In genomic region chr3:126263539-126263938, GRCh38 we compare ENCODE assay signal across 36 cellular contexts.
"Had no signal": no experiment of that assay in that cellular context is flagged by ENCODE, and none has a peak within 500 bp of the region (broad histone marks: within the 10 kb centered on the region; RNA-seq: fewer than 3 reads in every experiment).

No MANE protein-coding gene starts in this region.

- H3K27ac ChIP-seq: cardiac muscle cell, VCaP had no signal

- H3K36me3 Mint-ChIP-seq: activated CD4-positive, alpha-beta memory T cell treated with anti-CD3 and anti-CD28 coated beads for 36 hours; activated naive CD4-positive, alpha-beta T cell treated with anti-CD3 and anti-CD28 coated beads, Interleukin-2, amount 10 ng/mL, durations not matched to agents 7 days and 5 days; activated naive CD4-positive, alpha-beta T cell treated with anti-CD3 and anti-CD28 coated beads, Interleukin-2, amount 50 U/mL, for 24 hours; activated naive CD8-positive, alpha-beta T cell; activated naive CD8-positive, alpha-beta T cell treated with anti-CD3 and anti-CD28 coated beads, Interleukin-2, amount 10 ng/mL, durations not matched to agents 7 days and 5 days; brain had no signal

- H3K36me3 ChIP-seq: ascending aorta, cardiac muscle cell had no signal

- H3K9me3 ChIP-seq: ascending aorta had no signal

- H3K27me3 Mint-ChIP-seq: brain had no signal

- H3K27ac Mint-ChIP-seq: activated B cell treated with CpG ODN at 0.5 μM for 24 hours; activated CD4-positive, alpha-beta memory T cell treated with anti-CD3 and anti-CD28 coated beads for 36 hours; activated CD4-positive, alpha-beta T cell treated with anti-CD3 and anti-CD28 coated beads, Interleukin-2, amount 10 ng/mL, durations not matched to agents 24 days and 14 days; activated CD8-positive, alpha-beta T cell treated with anti-CD3 and anti-CD28 coated beads for 36 hours; activated naive CD4-positive, alpha-beta T cell treated with anti-CD3 and anti-CD28 coated beads, Interleukin-2, amount 10 ng/mL, durations not matched to agents 7 days and 5 days; activated naive CD8-positive, alpha-beta T cell; activated naive CD8-positive, alpha-beta T cell treated with anti-CD3 and anti-CD28 coated beads, Interleukin-2, amount 10 ng/mL, durations not matched to agents 7 days and 5 days; activated naive CD8-positive, alpha-beta T cell treated with anti-CD3 and anti-CD28 coated beads, Interleukin-2, amount 50 U/mL, for 24 hours; activated T-cell treated with anti-CD3 and anti-CD28 coated beads, Interleukin-2, amount 50 U/mL, for 72 hours; activated T-helper 1 cell treated with anti-CD3 and anti-CD28 coated beads, Interleukin-12 subunit alpha, Interleukin-12 subunit beta, Interleukin-2, Interleukin-4 antibody, amounts not matched to agents 30 ng/mL and 10 ng/mL and 1 ng/mL, durations not matched to agents 14 hours and 24 hours and 36 hours; activated T-helper 17 cell treated with anti-CD3 and anti-CD28 coated beads, Interleukin-2, amount 50 U/mL, for 72 hours; T-helper 1 cell treated with Interleukin-12 subunit alpha and Interleukin-12 subunit beta and Interleukin-4 antibody, amounts not matched to agents 30 μg/mL and 1 μg/mL, for 36 hours; T-helper 2 cell treated with Interferon-gamma antibody and Interleukin-4, amounts not matched to agents 5 μg/mL and 100 μg/mL, for 36 hours had no signal

- DNase-seq: activated B cell treated with CpG ODN at 0.5 μM for 24 hours; activated CD4-positive, alpha-beta memory T cell treated with anti-CD3 and anti-CD28 coated beads for 36 hours; activated CD4-positive, alpha-beta T cell treated with anti-CD3 and anti-CD28 coated beads for 4 hours; activated CD4-positive, alpha-beta T cell treated with anti-CD3 and anti-CD28 coated beads, Interleukin-2, amount 10 ng/mL, durations not matched to agents 24 days and 14 days; activated CD4-positive, alpha-beta T cell treated with anti-CD3 and anti-CD28 coated beads, Interleukin-2, amount 50 U/mL, for 1 hour; activated CD4-positive, alpha-beta T cell treated with anti-CD3 and anti-CD28 coated beads, Interleukin-2, amount 50 U/mL, for 4 hours; activated CD4-positive, CD25-positive, alpha-beta regulatory T cell treated with anti-CD3 and anti-CD28 coated beads, Interleukin-2, amount 50 U/mL, for 72 hours; activated CD8-positive, alpha-beta memory T cell treated with anti-CD3 and anti-CD28 coated beads, Interleukin-2, amount 50 U/mL, for 4 hours; activated CD8-positive, alpha-beta T cell treated with anti-CD3 and anti-CD28 coated beads for 36 hours; activated gamma-delta T cell; activated naive CD4-positive, alpha-beta T cell treated with anti-CD3 and anti-CD28 coated beads, Interleukin-2, amount 10 ng/mL, durations not matched to agents 7 days and 5 days; activated naive CD4-positive, alpha-beta T cell treated with Interleukin-2 at 50 U/mL for 16 hours; activated naive CD8-positive, alpha-beta T cell treated with anti-CD3 and anti-CD28 coated beads, Interleukin-2, amount 10 ng/mL, durations not matched to agents 7 days and 5 days; activated naive CD8-positive, alpha-beta T cell treated with anti-CD3 and anti-CD28 coated beads, Interleukin-2, amount 50 U/mL, for 24 hours; activated T-cell treated with anti-CD3 and anti-CD28 coated beads for 4 hours; activated T-cell treated with anti-CD3 and anti-CD28 coated beads, Interleukin-2, amount 50 U/mL, for 1 hour; activated T-cell treated with anti-CD3 and anti-CD28 coated beads, Interleukin-2, amount 50 U/mL, for 4 hours; activated T-cell treated with anti-CD3 and anti-CD28 coated beads, Interleukin-2, amount 50 U/mL, for 72 hours; amygdala; anterior cingulate cortex; caudate nucleus; cerebellar nuclear complex; T-helper 1 cell; T-helper 2 cell; T-helper 9 cell had no signal

- H3K4me3 ChIP-seq: ascending aorta, cardiac muscle cell had no signal

- ATAC-seq: activated CD8-positive, alpha-beta T cell treated with anti-CD3 and anti-CD28 coated beads for 36 hours; activated naive CD8-positive, alpha-beta T cell treated with anti-CD3 and anti-CD28 coated beads, Interleukin-2, amount 50 U/mL, for 24 hours; activated T-cell treated with anti-CD3 and anti-CD28 coated beads, Interleukin-2, amount 50 U/mL, for 4 hours; activated T-cell treated with anti-CD3 and anti-CD28 coated beads, Interleukin-2, amount 50 U/mL, for 72 hours; activated T-helper 17 cell treated with anti-CD3 and anti-CD28 coated beads, Interleukin-2, amount 50 U/mL, for 72 hours had no signal

- H3K27me3 ChIP-seq: ascending aorta, cardiac muscle cell had no signal

- H3K4me3 Mint-ChIP-seq: activated B cell treated with CpG ODN at 0.5 μM for 24 hours; activated CD4-positive, alpha-beta memory T cell treated with anti-CD3 and anti-CD28 coated beads for 36 hours; activated CD4-positive, alpha-beta T cell treated with anti-CD3 and anti-CD28 coated beads, Interleukin-2, amount 10 ng/mL, durations not matched to agents 24 days and 14 days; activated CD8-positive, alpha-beta T cell treated with anti-CD3 and anti-CD28 coated beads for 36 hours; activated naive CD4-positive, alpha-beta T cell treated with anti-CD3 and anti-CD28 coated beads, Interleukin-2, amount 10 ng/mL, durations not matched to agents 7 days and 5 days; activated naive CD4-positive, alpha-beta T cell treated with anti-CD3 and anti-CD28 coated beads, Interleukin-2, amount 50 U/mL, for 24 hours; activated naive CD8-positive, alpha-beta T cell; activated naive CD8-positive, alpha-beta T cell treated with anti-CD3 and anti-CD28 coated beads, Interleukin-2, amount 10 ng/mL, durations not matched to agents 7 days and 5 days; activated naive CD8-positive, alpha-beta T cell treated with anti-CD3 and anti-CD28 coated beads, Interleukin-2, amount 50 U/mL, for 24 hours; activated T-cell treated with anti-CD3 and anti-CD28 coated beads, Interleukin-2, amount 50 U/mL, for 4 hours; activated T-cell treated with anti-CD3 and anti-CD28 coated beads, Interleukin-2, amount 50 U/mL, for 72 hours; activated T-helper 1 cell treated with anti-CD3 and anti-CD28 coated beads, Interleukin-12 subunit alpha, Interleukin-12 subunit beta, Interleukin-2, Interleukin-4 antibody, amounts not matched to agents 30 ng/mL and 10 ng/mL and 1 ng/mL, durations not matched to agents 14 hours and 24 hours and 36 hours; activated T-helper 17 cell treated with anti-CD3 and anti-CD28 coated beads, Interleukin-2, amount 50 U/mL, for 72 hours; brain; central memory CD8-positive, alpha-beta T cell; T-helper 1 cell treated with Interleukin-12 subunit alpha and Interleukin-12 subunit beta and Interleukin-4 antibody, amounts not matched to agents 30 μg/mL and 1 μg/mL, for 36 hours; T-helper 2 cell treated with Interferon-gamma antibody and Interleukin-4, amounts not matched to agents 5 μg/mL and 100 μg/mL, for 36 hours had no signal

- H3K4me1 Mint-ChIP-seq: activated B cell treated with CpG ODN at 0.5 μM for 24 hours; activated CD4-positive, alpha-beta T cell treated with anti-CD3 and anti-CD28 coated beads, Interleukin-2, amount 10 ng/mL, durations not matched to agents 24 days and 14 days; activated naive CD4-positive, alpha-beta T cell treated with anti-CD3 and anti-CD28 coated beads, Interleukin-2, amount 50 U/mL, for 24 hours; activated T-helper 17 cell treated with anti-CD3 and anti-CD28 coated beads, Interleukin-2, amount 50 U/mL, for 72 hours had no signal

- H3K9me3 Mint-ChIP-seq: activated B cell treated with CpG ODN at 0.5 μM for 24 hours; activated CD4-positive, alpha-beta memory T cell treated with anti-CD3 and anti-CD28 coated beads for 36 hours; activated CD4-positive, alpha-beta T cell treated with anti-CD3 and anti-CD28 coated beads, Interleukin-2, amount 10 ng/mL, durations not matched to agents 24 days and 14 days; activated CD8-positive, alpha-beta T cell treated with anti-CD3 and anti-CD28 coated beads for 36 hours; activated naive CD4-positive, alpha-beta T cell treated with anti-CD3 and anti-CD28 coated beads, Interleukin-2, amount 10 ng/mL, durations not matched to agents 7 days and 5 days; activated naive CD4-positive, alpha-beta T cell treated with anti-CD3 and anti-CD28 coated beads, Interleukin-2, amount 50 U/mL, for 24 hours; activated naive CD8-positive, alpha-beta T cell treated with anti-CD3 and anti-CD28 coated beads, Interleukin-2, amount 10 ng/mL, durations not matched to agents 7 days and 5 days; activated naive CD8-positive, alpha-beta T cell treated with anti-CD3 and anti-CD28 coated beads, Interleukin-2, amount 50 U/mL, for 24 hours; activated T-cell treated with anti-CD3 and anti-CD28 coated beads, Interleukin-2, amount 50 U/mL, for 4 hours; activated T-cell treated with anti-CD3 and anti-CD28 coated beads, Interleukin-2, amount 50 U/mL, for 72 hours; activated T-helper 1 cell treated with anti-CD3 and anti-CD28 coated beads, Interleukin-12 subunit alpha, Interleukin-12 subunit beta, Interleukin-2, Interleukin-4 antibody, amounts not matched to agents 30 ng/mL and 10 ng/mL and 1 ng/mL, durations not matched to agents 14 hours and 24 hours and 36 hours; activated T-helper 17 cell treated with anti-CD3 and anti-CD28 coated beads, Interleukin-2, amount 50 U/mL, for 72 hours; central memory CD8-positive, alpha-beta T cell; T-helper 1 cell treated with Interleukin-12 subunit alpha and Interleukin-12 subunit beta and Interleukin-4 antibody, amounts not matched to agents 30 μg/mL and 1 μg/mL, for 36 hours; T-helper 2 cell treated with Interferon-gamma antibody and Interleukin-4, amounts not matched to agents 5 μg/mL and 100 μg/mL, for 36 hours had no signal
